ENCODE assay signal across 9 cellular contexts in the genomic region with DNA sequence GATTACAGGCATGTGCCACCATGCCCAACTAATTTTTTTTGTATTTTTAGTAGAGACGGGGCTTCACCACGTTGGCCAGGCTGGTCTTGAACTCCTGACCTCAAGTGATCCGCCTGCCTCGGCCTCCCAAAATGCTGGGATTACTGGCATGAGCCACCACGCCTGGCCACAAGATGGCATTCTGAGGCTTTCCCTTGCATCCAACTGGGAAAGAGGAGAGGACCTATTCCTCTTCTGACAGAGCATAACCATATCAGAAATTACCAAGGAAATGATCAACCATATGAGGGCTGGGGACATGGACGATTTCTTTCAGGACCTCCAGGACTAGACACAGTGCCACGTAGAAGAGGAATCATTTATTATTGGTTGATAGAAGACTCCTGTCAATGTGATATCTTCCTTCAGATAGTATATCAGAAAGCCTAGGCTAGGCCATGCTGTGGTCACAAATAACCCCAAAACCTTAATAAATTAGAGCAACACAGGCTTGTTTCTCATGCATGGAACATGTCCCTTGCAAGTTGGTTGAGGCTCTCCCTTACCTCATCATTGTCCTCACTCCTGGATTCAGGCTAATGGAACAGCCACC.
DNase-seq lines count a peak whose midpoint lies in the region; ATAC-seq, FAIRE-seq and TF ChIP-seq lines count a peak whose summit lies in the region.
"Had no signal": no experiment of that assay in that cellular context is flagged by ENCODE, and none has a peak within 500 bp of the region (broad histone marks: within the 10 kb centered on the region; RNA-seq: fewer than 3 reads in every experiment).

No MANE protein-coding gene starts in this region.

- H3K27me3 ChIP-seq in brain microvascular endothelial cell (replicated peaks) (no peaks in the 10 kb centered on the region), pancreas (peaks cover 0 to 8% (median 0%) of the 10 kb centered on the region in 4 donors)

- ATAC-seq in GM19351 (IDR thresholded peaks at IDR 0.05; ENCODE audit: unreplicated experiment) = no peak
- ATAC-seq in GM19023 (IDR thresholded peaks at IDR 0.05; ENCODE audit: unreplicated experiment) = no peak
- no peak for ATAC-seq in pancreas
- ATAC-seq in GM18502 (IDR thresholded peaks at IDR 0.05; ENCODE audit: poor library complexity, unreplicated experiment) = no peak

- CTCF ChIA-PET in AG04449 (lab: Yijun Ruan, JAX) = interaction anchor here (0.6 to 3.4 kb wide), 26 partner anchors 8 to 390 kb away, joined by 3 to 83 read pairs (median 5); no protein-coding TSS in a partner anchor

- POLR2A ChIA-PET in AG04449 (lab: Yijun Ruan, JAX) = no interaction called here

- H3K27ac ChIP-seq in brain microvascular endothelial cell (no peak overlapping the region), pancreas (no peak overlapping the region)
- H3K27ac ChIP-seq: epithelial cell of prostate had no signal

- in situ Hi-C loops in brain microvascular endothelial cell (cut with HindIII; ENCODE audit: low pct_ligation_motif_present, low sequenced_read_pairs) = loop anchor here (25.0 kb wide), 1 partner anchor 171 kb away; no protein-coding TSS in a partner anchor

- 39 to 40% methylated on average over 7 of the region's 7 CpGs for WGBS in pancreas, 2 donors

- no peaks in the 10 kb centered on the region for H3K9me3 ChIP-seq in pancreas

- FAIRE-seq in pancreas (lab: Jason Lieb, UNC) = no peak

- intact Hi-C loops in pancreas (cut with DNase I) = no loop called here

- no peak overlapping the region for H3K4me3 ChIP-seq in AG04449 (ENCODE audit: low read depth, low read length)
- H3K4me3 ChIP-seq in brain microvascular endothelial cell (ENCODE audit: low read depth, low read length) = no peak overlapping the region
- H3K4me3 ChIP-seq in pancreas = no peak overlapping the region

- no peaks in the 10 kb centered on the region for H3K4me1 ChIP-seq in pancreas

- H3K36me3 ChIP-seq in brain microvascular endothelial cell (replicated peaks) (no peaks in the 10 kb centered on the region), pancreas (no peaks in the 10 kb centered on the region)

- DNase-seq in AG04449 (ENCODE audit: low read depth, low spot score) = no peak
- DNase-seq in HuH-7 (ENCODE audit: low spot score) = peak; percentile 10
- DNase-seq in brain microvascular endothelial cell = peak; percentile 65
- DNase-seq in left kidney (ENCODE audit: low read depth, low spot score) = peak; percentile 41
- no peak for DNase-seq in pancreas

- TF ChIP-seq CTCF in AG04449 (IDR thresholded peaks at IDR 0.05; ENCODE audit: insufficient read depth, low read length, missing control alignments) (peak; percentile 65), brain microvascular endothelial cell (IDR thresholded peaks at IDR 0.05; ENCODE audit: low read depth, low read length, missing control alignments) (peak; percentile 78), pancreas (IDR thresholded peaks at IDR 0.05) (peak in 1 of 4 donors; percentile 13)

Comparison
In these comparisons a context has a peak if more than half of its experiments do, and no peak if none do; other contexts are left out.
1. DNase-seq: peak in HuH-7 (single experiment), brain microvascular endothelial cell (single experiment) and left kidney (single experiment); none in AG04449 (single experiment) and pancreas (0 of 6).